ENCODE assay signal across 10 cellular contexts in the genomic region with DNA sequence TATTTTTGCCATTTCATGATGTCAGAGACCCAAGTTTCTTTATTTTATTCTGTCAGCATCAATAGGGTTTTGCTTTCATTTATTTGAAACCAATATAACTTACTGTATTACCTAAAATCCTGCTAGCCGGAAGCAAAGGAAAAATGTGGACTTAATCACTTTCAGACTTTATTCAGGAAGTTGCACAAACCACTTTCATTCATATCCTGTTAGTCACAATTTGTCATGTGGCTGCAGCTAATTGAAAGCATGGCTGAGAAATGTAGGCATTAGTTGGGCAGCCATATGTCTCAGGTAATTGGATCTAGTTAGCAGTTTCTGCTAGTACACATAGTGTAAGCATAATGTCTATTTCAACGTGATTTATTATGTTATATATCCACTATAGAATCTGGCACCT.
DNase-seq lines count a peak whose midpoint lies in the region; ATAC-seq and TF ChIP-seq lines count a peak whose summit lies in the region.
"Had no signal": no experiment of that assay in that cellular context is flagged by ENCODE, and none has a peak within 500 bp of the region (broad histone marks: within the 10 kb centered on the region; RNA-seq: fewer than 3 reads in every experiment).

No MANE protein-coding gene starts in this region.

- H3K4me1 Mint-ChIP-seq in chondrocyte (ENCODE audit: low read depth) = peaks cover 21% of the 10 kb centered on the region
- H3K4me1 Mint-ChIP-seq: activated naive CD8-positive, alpha-beta T cell treated with anti-CD3 and anti-CD28 coated beads, Interleukin-2, amount 10 ng/mL, durations not matched to agents 7 days and 5 days; stimulated activated effector memory CD8-positive, alpha-beta T cell treated with anti-CD3 and anti-CD28 coated beads, Interleukin-12 subunit alpha, Interleukin-12 subunit beta, amount 100 ng/mL, for 72 hours had no signal

- H3K36me3 Mint-ChIP-seq in chondrocyte (ENCODE audit: low read depth) = no peaks in the 10 kb centered on the region
- H3K36me3 Mint-ChIP-seq: activated naive CD8-positive, alpha-beta T cell treated with anti-CD3 and anti-CD28 coated beads, Interleukin-2, amount 10 ng/mL, durations not matched to agents 7 days and 5 days; stimulated activated effector memory CD8-positive, alpha-beta T cell treated with anti-CD3 and anti-CD28 coated beads, Interleukin-12 subunit alpha, Interleukin-12 subunit beta, amount 100 ng/mL, for 72 hours had no signal

- ATAC-seq in GM21381 (IDR thresholded peaks at IDR 0.05; ENCODE audit: unreplicated experiment) = no peak
- ATAC-seq: stimulated activated effector memory CD8-positive, alpha-beta T cell treated with anti-CD3 and anti-CD28 coated beads, Interleukin-12 subunit alpha, Interleukin-12 subunit beta, amount 100 ng/mL, for 72 hours had no signal

- peak; percentile 87 for DNase-seq in EL
- DNase-seq in NCI-H524 treated with DMSO at 0.1 percent for 48 hours (lab: John Stamatoyannopoulos, UW) = peak; percentile 39
- DNase-seq in chondrocyte (ENCODE audit: low spot score) = no peak
- peak; percentile 88 for DNase-seq in non-pigmented ciliary epithelial cell (ENCODE audit: low read depth)
- no peak for DNase-seq in NCI-H1930 (lab: John Stamatoyannopoulos, UW)
- no peak for DNase-seq in SHP77 (lab: John Stamatoyannopoulos, UW)
- no peak for DNase-seq in NCI-H1694 treated with DMSO at 0.1 percent for 48 hours (lab: John Stamatoyannopoulos, UW)
- DNase-seq: activated naive CD8-positive, alpha-beta T cell treated with anti-CD3 and anti-CD28 coated beads, Interleukin-2, amount 10 ng/mL, durations not matched to agents 7 days and 5 days had no signal

- H3K9me3 Mint-ChIP-seq in chondrocyte (ENCODE audit: low read depth) = peaks cover 7% of the 10 kb centered on the region
- H3K9me3 Mint-ChIP-seq: activated naive CD8-positive, alpha-beta T cell treated with anti-CD3 and anti-CD28 coated beads, Interleukin-2, amount 10 ng/mL, durations not matched to agents 7 days and 5 days had no signal

- no peak for TF ChIP-seq CTCF in chondrocyte (IDR thresholded peaks at IDR 0.05)

- H3K27ac Mint-ChIP-seq in chondrocyte (ENCODE audit: unreplicated experiment) = peak overlapping the region; percentile 35
- H3K27ac Mint-ChIP-seq: activated naive CD8-positive, alpha-beta T cell treated with anti-CD3 and anti-CD28 coated beads, Interleukin-2, amount 10 ng/mL, durations not matched to agents 7 days and 5 days; stimulated activated effector memory CD8-positive, alpha-beta T cell treated with anti-CD3 and anti-CD28 coated beads, Interleukin-12 subunit alpha, Interleukin-12 subunit beta, amount 100 ng/mL, for 72 hours had no signal

- H3K27me3 Mint-ChIP-seq in chondrocyte (ENCODE audit: low read depth) = no peaks in the 10 kb centered on the region
- H3K27me3 Mint-ChIP-seq: activated naive CD8-positive, alpha-beta T cell treated with anti-CD3 and anti-CD28 coated beads, Interleukin-2, amount 10 ng/mL, durations not matched to agents 7 days and 5 days had no signal

- H3K4me3 Mint-ChIP-seq in chondrocyte (ENCODE audit: unreplicated experiment) = no peak overlapping the region
- H3K4me3 Mint-ChIP-seq: activated naive CD8-positive, alpha-beta T cell treated with anti-CD3 and anti-CD28 coated beads, Interleukin-2, amount 10 ng/mL, durations not matched to agents 7 days and 5 days; stimulated activated effector memory CD8-positive, alpha-beta T cell treated with anti-CD3 and anti-CD28 coated beads, Interleukin-12 subunit alpha, Interleukin-12 subunit beta, amount 100 ng/mL, for 72 hours had no signal

Comparison
In these comparisons a context has a peak if more than half of its experiments do, and no peak if none do; other contexts are left out.
1. DNase-seq: peak in EL (single experiment), NCI-H524 treated with DMSO at 0.1 percent for 48 hours (single experiment) and non-pigmented ciliary epithelial cell (single experiment); none in chondrocyte (single experiment), NCI-H1930 (0 of 2), SHP77 (0 of 2) and NCI-H1694 treated with DMSO at 0.1 percent for 48 hours (single experiment).